In genomic region chr19:1942078-1942933, GRCh38 we compare ENCODE assay signal across 8 cellular contexts. TPM values are rescaled to one million over a fixed set of nuclear protein-coding genes. Genes with fewer than 3 reads are reported as not detected.
DNase-seq lines count a peak whose midpoint lies in the region; ATAC-seq, FAIRE-seq and TF ChIP-seq lines count a peak whose summit lies in the region.

No MANE protein-coding gene starts in this region.

- H3K27me3 Mint-ChIP-seq in nephron progenitor cell (ENCODE audit: low read depth, poor library complexity) = no peaks in the 10 kb centered on the region

- H3K9me3 ChIP-seq in stomach = no peaks in the 10 kb centered on the region

- H3K4me1 ChIP-seq in stomach = peaks cover 29 to 52% (median 46%) of the 10 kb centered on the region in 4 donors

- peak overlapping the region; percentile 90 to 99 (median 94) for H3K27ac ChIP-seq in stomach

- H3K4me3 Mint-ChIP-seq in nephron progenitor cell = peak overlapping the region; percentile 93

- H3K4me3 ChIP-seq in fibroblast of pulmonary artery (replicated peaks; ENCODE audit: low read depth, low read length) (peak overlapping the region; percentile 86), stomach (peak overlapping the region; percentile 73 to 90 (median 82))

- H3K27me3 ChIP-seq in stomach = no peaks in the 10 kb centered on the region

- no peak for TF ChIP-seq CTCF in fibroblast of pulmonary artery (IDR thresholded peaks at IDR 0.05; ENCODE audit: low read length, missing control alignments)
- TF ChIP-seq CTCF in nephron progenitor cell (IDR thresholded peaks at IDR 0.05) = no peak
- TF ChIP-seq CTCF in stomach (IDR thresholded peaks at IDR 0.05) = no peak

- H3K9me3 Mint-ChIP-seq in nephron progenitor cell = no peaks in the 10 kb centered on the region

- no peak for TF ChIP-seq EP300 in stomach (IDR thresholded peaks at IDR 0.05)

- WGBS in stomach, 5 donors = 1 to 3% (median 1%) methylated on average over 11 to 40 of the region's 40 CpGs

- H3K36me3 ChIP-seq in stomach = peaks cover 0 to under 1% (median 0%) of the 10 kb centered on the region in 4 donors

- peaks cover 4% of the 10 kb centered on the region for H3K36me3 Mint-ChIP-seq in nephron progenitor cell (ENCODE audit: low read depth)

- H3K27ac Mint-ChIP-seq in nephron progenitor cell = peak overlapping the region; percentile 96

- peak; percentile 9 for DNase-seq in DMS 273 treated with DMSO at 0.1 percent for 48 hours (lab: John Stamatoyannopoulos, UW)
- peak; percentile 44 for DNase-seq in RCC 7860 (ENCODE audit: low spot score)
- peak; percentile 92 for DNase-seq in activated effector memory CD4-positive, alpha-beta T cell treated with anti-CD3 and anti-CD28 coated beads, Interleukin-2, amount 50 U/mL, for 16 hours
- DNase-seq in fibroblast of pulmonary artery (ENCODE audit: low read depth) = peak; percentile 71
- peak; percentile 82 for DNase-seq in nephron progenitor cell
- peak; percentile 75 for DNase-seq in stomach

- peak in 1 of 4 donors; percentile 16 for TF ChIP-seq POLR2A in stomach (IDR thresholded peaks at IDR 0.05)

- intact Hi-C loops in stomach (cut with DNase I; ENCODE audit: low total_unique reads) = no loop called here

- peaks cover 28% of the 10 kb centered on the region for H3K4me1 Mint-ChIP-seq in nephron progenitor cell

- no peak for FAIRE-seq in RCC 7860 (lab: Jason Lieb, UNC)

- ATAC-seq in HG03354 (IDR thresholded peaks at IDR 0.05; ENCODE audit: poor library complexity, severe bottlenecking, unreplicated experiment) (peak; percentile 32), HG02840 (IDR thresholded peaks at IDR 0.05; ENCODE audit: low FRiP score, unreplicated experiment) (no peak)

RNA-seq across cellular contexts. Expression of gene CSNK1G2, which starts 1.3 kb away (rescaled TPM):
- total RNA-seq in stomach = 100 to 1,000 TPM in 3 of 5 donors, 10 to 100 TPM in 2; 35.8 to 210 (median 106) TPM
- 10 to 100 TPM; 30.2 to 44.9 (median 37.3) TPM for polyA plus RNA-seq in stomach

RNA-seq across cellular contexts. Expression of gene ADAT3, which starts 37.1 kb away (rescaled TPM):
- 10 to 100 TPM in 3 of 5 donors, 1 to 10 TPM in 2; 4.2 to 75.9 (median 18.3) TPM for total RNA-seq in stomach
- 1 to 10 TPM; 5.5 to 6.7 (median 6.0) TPM for polyA plus RNA-seq in stomach

RNA-seq across cellular contexts. Expression of gene SCAMP4, which starts 37.1 kb away (rescaled TPM):
- 10 to 100 TPM; 10.7 to 77.6 (median 17.9) TPM for total RNA-seq in stomach
- polyA plus RNA-seq in stomach = 10 to 100 TPM in 2 of 3 donors, 1 to 10 TPM in 1; 7.8 to 23.9 (median 19.4) TPM

RNA-seq across cellular contexts. Expression of gene ABHD17A, which starts 57.0 kb away (rescaled TPM):
- total RNA-seq in stomach = 100 to 1,000 TPM in 1 of 5 donors, 10 to 100 TPM in 4; 25.7 to 177 (median 33.0) TPM
- 10 to 100 TPM; 73.0 to 76.3 (median 75.5) TPM for polyA plus RNA-seq in stomach

Comparison
In these comparisons a context has a peak if more than half of its experiments do, and no peak if none do; other contexts are left out.
1. DNase-seq: peak in every context shown above with its lines; median percentile 92 in activated effector memory CD4-positive, alpha-beta T cell treated with anti-CD3 and anti-CD28 coated beads, Interleukin-2, amount 50 U/mL, for 16 hours; 82 in nephron progenitor cell; 75 in stomach; 71 in fibroblast of pulmonary artery; 44 in RCC 7860; 9 in DMS 273 treated with DMSO at 0.1 percent for 48 hours.